9 cellular contexts compared by ENCODE assay signal in genomic region chr2:129993151-129993550, GRCh38. TPM values are rescaled to one million over a fixed set of nuclear protein-coding genes. Genes with fewer than 3 reads are reported as not detected.
DNase-seq lines count a peak whose midpoint lies in the region; ATAC-seq, FAIRE-seq and TF ChIP-seq lines count a peak whose summit lies in the region.
"Not testable (repeated sequence)": the region's sequence is repeated elsewhere in the genome, so short reads cannot be mapped to it uniquely, and the experiment has no call there.
"Had no signal": no experiment of that assay in that cellular context is flagged by ENCODE, and none has a peak within 500 bp of the region (broad histone marks: within the 10 kb centered on the region; RNA-seq: fewer than 3 reads in every experiment).

No MANE protein-coding gene starts in this region.

- not testable (repeated sequence) for DNase-seq in H9; WTC11 (ENCODE audit: low spot score); neural crest cell (ENCODE audit: low read depth, low spot score)
- peak; percentile 19 for DNase-seq in globus pallidus (ENCODE audit: low spot score)
- DNase-seq in kidney: peak; percentile 41
- DNase-seq in retina: peak; percentile 29

- not testable (repeated sequence) for H2BK5ac ChIP-seq in H9 (ENCODE audit: insufficient read length, low read length)

- POLR2A ChIA-PET in WTC11 (lab: Charles Lee): not testable (repeated sequence)

- H3K27ac ChIP-seq in H9 (ENCODE audit: insufficient read length, low read depth, low read length); iPS-18a (ENCODE audit: low read length); kidney (ENCODE audit: low read depth in 2 of 2, low read length in 2 of 2): not testable (repeated sequence)

- not testable (repeated sequence) for H3K36me3 ChIP-seq in iPS-18a (ENCODE audit: control insufficient read depth, low read depth, low read length); kidney (ENCODE audit: control insufficient read depth in 1 of 2, insufficient read depth in 2 of 2, low read length in 2 of 2)

- not testable (repeated sequence) for H2BK12ac ChIP-seq in H9 (ENCODE audit: insufficient read length, low read depth, low read length)

- not testable (repeated sequence) for H2AFZ ChIP-seq in H9 (ENCODE audit: low read length)

- not testable (repeated sequence) for H3K23ac ChIP-seq in H9 (ENCODE audit: insufficient read length, low read depth, low read length)

- WGBS in H9 (ENCODE audit: extremely low coverage, insufficient read length, low lambda C conversion rate): no CpG with 5 or more reads among the region's 20 CpGs

- not testable (repeated sequence) for H3K36me3 Mint-ChIP-seq in H9 (ENCODE audit: insufficient read depth in 1 of 3, low read depth in 3 of 3); WTC11; neural crest cell (ENCODE audit: low read depth)

- intact Hi-C loops in kidney (cut with DNase I): not testable (repeated sequence)

- H3K79me2 ChIP-seq in H9 (ENCODE audit: insufficient read depth, low read length): not testable (repeated sequence)

- H3K4me1 ChIP-seq in H9 (ENCODE audit: insufficient read depth, low read length); iPS-18a (ENCODE audit: control insufficient read depth, low read depth, low read length); kidney (ENCODE audit: control insufficient read depth in 1 of 2, insufficient read depth in 1 of 2, low read depth in 1 of 2, low read length in 2 of 2): not testable (repeated sequence)

- not testable (repeated sequence) for H2AK5ac ChIP-seq in H9 (ENCODE audit: insufficient read length, low read length)

- H3K4ac ChIP-seq in H9 (ENCODE audit: low read depth, low read length): not testable (repeated sequence)

- H3K9me3 ChIP-seq in H9 (ENCODE audit: control insufficient read depth, low read depth, low read length); iPS-18a (ENCODE audit: control insufficient read depth, low read depth, low read length); kidney (ENCODE audit: control insufficient read depth in 1 of 2, low read length in 2 of 2): not testable (repeated sequence)

- FAIRE-seq in kidney (lab: Jason Lieb, UNC): not testable (repeated sequence)

- not testable (repeated sequence) for H3K14ac ChIP-seq in H9 (ENCODE audit: insufficient read depth, low read length)

- H4K8ac ChIP-seq in H9 (replicated peaks; ENCODE audit: insufficient read length, low read depth, low read length): not testable (repeated sequence)

- H3K4me1 Mint-ChIP-seq in H9, WTC11, neural crest cell: not testable (repeated sequence)

- TF ChIP-seq CTCF in H9 (conservative IDR thresholded peaks at IDR 0.05); WTC11 (IDR thresholded peaks at IDR 0.05); kidney (IDR thresholded peaks at IDR 0.05; ENCODE audit: borderline replicate concordance, extremely low read depth, insufficient read depth); neural crest cell (conservative IDR thresholded peaks at IDR 0.05): not testable (repeated sequence)

- not testable (repeated sequence) for H2BK120ac ChIP-seq in H9 (ENCODE audit: low read depth, low read length, poor library complexity, severe bottlenecking)

- H2BK20ac ChIP-seq in H9 (ENCODE audit: low read depth, low read length, poor library complexity, severe bottlenecking): not testable (repeated sequence)

- not testable (repeated sequence) for H4K20me1 ChIP-seq in H9 (ENCODE audit: control insufficient read depth, insufficient read depth, insufficient read length)

- H3K27me3 ChIP-seq in H9 (ENCODE audit: insufficient read depth, low read length): not testable (repeated sequence)
- H3K27me3 ChIP-seq in iPS-18a (ENCODE audit: control insufficient read depth, insufficient read depth, low read length): peaks cover 29% of the 10 kb centered on the region

- H3K27ac Mint-ChIP-seq in H9; WTC11; neural crest cell (ENCODE audit: unreplicated experiment): not testable (repeated sequence)

- ATAC-seq in WTC11: not testable (repeated sequence)

- not testable (repeated sequence) for H3K23me2 ChIP-seq in H9 (ENCODE audit: insufficient read length, low read depth, low read length, poor library complexity, severe bottlenecking)

- not testable (repeated sequence) for H4K91ac ChIP-seq in H9 (ENCODE audit: insufficient read length, low read depth, low read length)

- CTCF ChIA-PET in WTC11 (lab: Charles Lee): not testable (repeated sequence)

- H3K9me3 Mint-ChIP-seq in H9 (peaks cover 0 to 10% of the 10 kb centered on the region in 2 experiments; a peak in 3 of 5 replicates), WTC11 (peaks cover 11% of the 10 kb centered on the region)
- not testable (repeated sequence) for H3K9me3 Mint-ChIP-seq in neural crest cell

- H3K18ac ChIP-seq in H9 (ENCODE audit: insufficient read length, low read depth, low read length): not testable (repeated sequence)

- H3K56ac ChIP-seq in H9 (ENCODE audit: insufficient read length, low read depth, low read length): not testable (repeated sequence)

- H2BK15ac ChIP-seq in H9 (ENCODE audit: low read depth, low read length): not testable (repeated sequence)

- H3K4me3 Mint-ChIP-seq in H9 (peak overlapping the region; percentile 48 to 72; a peak in 4 of 5 replicates), WTC11 (peak overlapping the region; percentile 64), neural crest cell (peak overlapping the region; percentile 44)

- not testable (repeated sequence) for H3K79me1 ChIP-seq in H9 (ENCODE audit: insufficient read depth, low read depth, low read length, poor library complexity, severe bottlenecking)

- H3K4me2 ChIP-seq in H9 (ENCODE audit: insufficient read depth, insufficient read length, low read length): peak overlapping the region; percentile 25

- H3K27me3 Mint-ChIP-seq in H9 (ENCODE audit: low read depth): peaks cover 79% of the 10 kb centered on the region
- H3K27me3 Mint-ChIP-seq in WTC11 (ENCODE audit: low read depth): peaks cover 51% of the 10 kb centered on the region
- H3K27me3 Mint-ChIP-seq in neural crest cell (ENCODE audit: low read depth): peaks cover 84% of the 10 kb centered on the region

- H3K9ac ChIP-seq in H9 (ENCODE audit: extremely low read depth, insufficient read length, low read length); iPS-18a (ENCODE audit: low read length); kidney (ENCODE audit: low read length in 2 of 2): not testable (repeated sequence)

- H3K4me3 ChIP-seq in iPS-18a (ENCODE audit: low read length): peak overlapping the region; percentile 39
- H3K4me3 ChIP-seq in kidney (ENCODE audit: low read length in 2 of 2): not testable (repeated sequence)

- not testable (repeated sequence) for H4K5ac ChIP-seq in H9 (ENCODE audit: insufficient read length, low read depth, low read length)

- not testable (repeated sequence) for H3T11ph ChIP-seq in H9 (ENCODE audit: low read length)

RNA-seq across cellular contexts. Expression of gene RAB6C, which starts 13.7 kb away (rescaled TPM):
- total RNA-seq in H9 (2021): not detected in 2 replicates
- total RNA-seq in WTC11 (2021): 0.07 to 0.09 TPM (median 0.07 TPM) in 3 replicates
- total RNA-seq in kidney: 0.19 TPM
- 0.17 TPM for polyA plus RNA-seq in kidney (ENCODE audit: insufficient read depth, low read depth, low replicate concordance)
- total RNA-seq in neural crest cell: 0.16 TPM in 1 of 2 replicates, not detected in the other
- total RNA-seq: CD4-positive, CD25-positive, alpha-beta regulatory T cell had no signal
- polyA plus RNA-seq: CD4-positive, CD25-positive, alpha-beta regulatory T cell; CD8-positive, alpha-beta memory T cell had no signal
